In the genomic region with DNA sequence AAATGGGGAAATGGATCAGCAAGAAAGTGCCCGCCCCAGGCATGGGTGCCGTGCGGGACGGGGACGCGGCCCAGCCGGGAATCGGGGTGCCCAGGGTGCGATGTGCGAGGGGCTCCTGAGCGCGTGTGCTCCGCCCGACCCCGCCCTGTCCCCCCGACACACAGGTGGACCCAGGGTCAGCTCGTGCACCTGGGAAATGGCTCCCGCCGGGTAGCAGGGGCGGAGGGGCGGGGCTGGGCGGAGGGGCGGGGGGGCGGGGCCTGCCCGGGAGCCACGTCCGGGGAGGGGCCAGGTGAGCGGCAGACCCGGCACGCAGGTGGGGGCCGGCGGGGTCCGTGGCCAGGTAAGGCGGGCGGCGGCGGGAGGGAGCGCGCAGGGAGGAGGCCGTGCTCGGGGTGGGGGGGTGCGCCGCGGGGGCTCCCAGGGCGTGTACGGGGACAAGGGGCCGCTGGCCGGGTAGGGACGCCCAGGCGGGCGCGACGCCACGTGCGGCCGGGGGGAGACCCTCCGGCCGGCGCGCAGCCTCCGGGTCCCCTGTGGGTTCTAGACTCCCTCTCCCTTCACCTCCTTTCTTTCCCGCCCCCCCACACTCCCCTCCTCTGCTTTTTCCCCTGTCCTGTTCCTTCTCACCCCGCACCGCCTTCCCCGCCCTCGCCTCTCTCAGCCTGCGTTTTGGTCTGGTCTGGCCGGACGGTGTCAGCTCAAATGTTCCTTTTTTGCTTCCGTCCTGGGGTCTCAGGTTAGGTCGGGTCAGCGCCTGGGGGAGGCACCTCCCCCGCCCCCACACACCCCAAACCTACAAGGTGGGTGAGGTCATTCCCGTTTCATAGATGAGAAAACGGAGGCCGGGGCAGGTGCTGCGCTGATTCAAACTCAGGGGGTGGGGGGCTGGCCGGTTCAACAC, we compare ENCODE assay signal across 1 cellular context.
TF ChIP-seq lines count a peak whose summit lies in the region.

ARHGAP8 (plus strand) TSS at position 291 of the 904 bp plus-strand sequence. CDS start 33,953 bp downstream, outside the sequence.

TF ChIP-seq in K562, 482 proteins besides CTCF, POLR2A, EP300 and RAD21:
- TF ChIP-seq PHB2 (IDR thresholded peaks at IDR 0.05; ENCODE audit: low read depth) (no peak), EGR1 (conservative IDR thresholded peaks at IDR 0.05) (peak; percentile 22; the same call in 1 of the 2 replicates), TFE3 (CRISPR knock-in tag; IDR thresholded peaks at IDR 0.05) (no peak), PYGO2 (tag; IDR thresholded peaks at IDR 0.05) (no peak), ZNF668 (CRISPR knock-in tag; IDR thresholded peaks at IDR 0.05) (no peak), CBX1 (IDR thresholded peaks at IDR 0.05; ENCODE audit: low read depth) (no peak), GABPB1 (CRISPR knock-in tag; IDR thresholded peaks at IDR 0.05) (no peak), POLR2AphosphoS5 (IDR thresholded peaks at IDR 0.05; ENCODE audit: control insufficient read depth, insufficient read depth, low read depth, low read length) (no peak), NCOA2 (IDR thresholded peaks at IDR 0.05; ENCODE audit: partially characterized antibody in 2 of 2) (no peak), GABPB2 (CRISPR knock-in tag; conservative IDR thresholded peaks at IDR 0.05) (no peak), PHB (CRISPR knock-in tag; IDR thresholded peaks at IDR 0.05) (no peak), SUPT5H (IDR thresholded peaks at IDR 0.05) (no peak), PRDM10 (IDR thresholded peaks at IDR 0.05; ENCODE audit: partially characterized antibody) (peak; percentile 55), DACH1 (IDR thresholded peaks at IDR 0.05; ENCODE audit: partially characterized antibody) (no peak), E2F6 (IDR thresholded peaks at IDR 0.05; ENCODE audit: borderline replicate concordance in 1 of 2, extremely low read depth in 1 of 2, insufficient read depth in 1 of 2, insufficient read length in 1 of 2, low read depth in 1 of 2, low read length in 1 of 2, poor library complexity in 1 of 2, severe bottlenecking in 1 of 2) (peak in 1 of 2 experiments; percentile 53), VEZF1 (CRISPR knock-in tag; IDR thresholded peaks at IDR 0.05) (peak; percentile 31; the same call in 1 of the 2 replicates), ZNF655 (CRISPR knock-in tag; IDR thresholded peaks at IDR 0.05) (no peak)
- TF ChIP-seq, protein P1, sequence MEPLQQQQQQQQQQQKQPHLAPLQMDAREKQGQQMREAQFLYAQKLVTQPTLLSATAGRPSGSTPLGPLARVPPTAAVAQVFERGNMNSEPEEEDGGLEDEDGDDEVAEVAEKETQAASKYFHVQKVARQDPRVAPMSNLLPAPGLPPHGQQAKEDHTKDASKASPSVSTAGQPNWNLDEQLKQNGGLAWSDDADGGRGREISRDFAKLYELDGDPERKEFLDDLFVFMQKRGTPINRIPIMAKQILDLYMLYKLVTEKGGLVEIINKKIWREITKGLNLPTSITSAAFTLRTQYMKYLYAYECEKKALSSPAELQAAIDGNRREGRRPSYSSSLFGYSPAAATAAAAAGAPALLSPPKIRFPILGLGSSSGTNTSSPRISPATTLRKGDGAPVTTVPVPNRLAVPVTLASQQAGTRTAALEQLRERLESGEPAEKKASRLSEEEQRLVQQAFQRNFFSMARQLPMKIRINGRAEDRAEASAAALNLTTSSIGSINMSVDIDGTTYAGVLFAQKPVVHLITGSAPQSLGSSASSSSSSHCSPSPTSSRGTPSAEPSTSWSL (CRISPR knock-in tag; IDR thresholded peaks at IDR 0.05; ENCODE audit: borderline replicate concordance), result no peak
TF ChIP-seq in K562: peak in this region for 4.
